Comparison of ENCODE assay signal across 25 cellular contexts in genomic region chr5:78804995-78805394, GRCh38.
"Had no signal": no experiment of that assay in that cellular context is flagged by ENCODE, and none has a peak within 500 bp of the region (broad histone marks: within the 10 kb centered on the region; RNA-seq: fewer than 3 reads in every experiment).

No MANE protein-coding gene starts in this region.

- H3K9me3 ChIP-seq: MG63 had no signal

- H3K36me3 ChIP-seq: MG63, SJSA1 had no signal

- H3K27me3 ChIP-seq: MG63, SJSA1 had no signal

- FAIRE-seq: HTR-8/SVneo, RCC 7860 had no signal

- H3K4me3 ChIP-seq: MG63, SJSA1, SK-N-MC had no signal

- H3K27ac ChIP-seq: HL-60, SK-N-MC had no signal

- DNase-seq: Karpas-422, KG1, MG63, NCI-H1092, NCI-H1105 treated with DMSO at 0.1 percent for 48 hours, NCI-H1417 treated with DMSO at 0.1 percent for 48 hours, NCI-H146, NCI-H1694 treated with DMSO at 0.1 percent for 48 hours, NCI-H1930, NCI-H2081, NCI-H2107, NCI-H226, NCI-H446, NCI-H510A, NCI-H524 treated with DMSO at 0.1 percent for 48 hours, NCI-H69, NCI-H774, Right ventricle myocardium superior, RPMI8226, SIG-M5 had no signal
